Comparison of ENCODE assay signal across 12 cellular contexts in genomic region chr17:73281926-73282325, GRCh38. TPM values are rescaled to one million over a fixed set of nuclear protein-coding genes. Genes with fewer than 3 reads are reported as not detected.
A peak's percentile ranks its signal among the peaks of the same experiment; 100 is the strongest.
DNase-seq lines count a peak whose midpoint lies in the region; ATAC-seq and TF ChIP-seq lines count a peak whose summit lies in the region.
"Had no signal": no experiment of that assay in that cellular context is flagged by ENCODE, and none has a peak within 500 bp of the region (broad histone marks: within the 10 kb centered on the region; RNA-seq: fewer than 3 reads in every experiment).

No MANE protein-coding gene starts in this region.

- DNase-seq in stimulated activated naive CD8-positive, alpha-beta T cell treated with anti-CD3 and anti-CD28 coated beads, Interleukin-15, amount 100 ng/mL, for 72 hours, result no peak
- DNase-seq in stimulated activated naive CD8-positive, alpha-beta T cell treated with anti-CD3 and anti-CD28 coated beads, Interleukin-15, Interleukin-2, amounts not matched to agents 100 U/mL and 50 U/mL, for 24 hours, result no peak
- DNase-seq in NB4 (ENCODE audit: low read depth), result peak; percentile 88
- no peak for DNase-seq in SHP77 (lab: John Stamatoyannopoulos, UW)
- DNase-seq in SW 1271 (lab: John Stamatoyannopoulos, UW), result no peak
- no peak for DNase-seq in HuH-7 (ENCODE audit: low spot score)
- no peak for DNase-seq in immature natural killer cell
- DNase-seq: activated CD8-positive, alpha-beta memory T cell treated with anti-CD3 and anti-CD28 coated beads, Interleukin-2, amount 10 ng/mL, durations not matched to agents 7 days and 5 days; natural killer cell had no signal

- no peaks in the 10 kb centered on the region for H3K36me3 Mint-ChIP-seq in immature natural killer cell
- H3K36me3 Mint-ChIP-seq: activated CD8-positive, alpha-beta memory T cell treated with anti-CD3 and anti-CD28 coated beads, Interleukin-2, amount 10 ng/mL, durations not matched to agents 7 days and 5 days; natural killer cell had no signal

- peak; percentile 18 for ATAC-seq in stimulated activated naive CD8-positive, alpha-beta T cell treated with anti-CD3 and anti-CD28 coated beads, Interleukin-15, amount 100 ng/mL, for 72 hours
- ATAC-seq in stimulated activated naive CD8-positive, alpha-beta T cell treated with anti-CD3 and anti-CD28 coated beads, Interleukin-15, Interleukin-2, amounts not matched to agents 100 U/mL and 50 U/mL, for 24 hours, result no peak
- ATAC-seq in HG02798 (IDR thresholded peaks at IDR 0.05; ENCODE audit: poor library complexity, unreplicated experiment), result peak; percentile 89
- ATAC-seq: activated CD8-positive, alpha-beta memory T cell treated with anti-CD3 and anti-CD28 coated beads, Interleukin-2, amount 10 ng/mL, durations not matched to agents 7 days and 5 days; natural killer cell had no signal

- H3K9me3 Mint-ChIP-seq in stimulated activated naive CD8-positive, alpha-beta T cell treated with anti-CD3 and anti-CD28 coated beads, Interleukin-15, amount 100 ng/mL, for 72 hours, result no peaks in the 10 kb centered on the region
- H3K9me3 Mint-ChIP-seq in immature natural killer cell, result no peaks in the 10 kb centered on the region
- H3K9me3 Mint-ChIP-seq: natural killer cell had no signal

- H3K4me3 Mint-ChIP-seq in stimulated activated naive CD8-positive, alpha-beta T cell treated with anti-CD3 and anti-CD28 coated beads, Interleukin-15, amount 100 ng/mL, for 72 hours, result no peak overlapping the region
- no peak overlapping the region for H3K4me3 Mint-ChIP-seq in immature natural killer cell
- H3K4me3 Mint-ChIP-seq: activated CD8-positive, alpha-beta memory T cell treated with anti-CD3 and anti-CD28 coated beads, Interleukin-2, amount 10 ng/mL, durations not matched to agents 7 days and 5 days; natural killer cell had no signal

- TF ChIP-seq CTCF in NB4 (IDR thresholded peaks at IDR 0.05; ENCODE audit: low read depth, low read length), result no peak

- H3K27me3 Mint-ChIP-seq in stimulated activated naive CD8-positive, alpha-beta T cell treated with anti-CD3 and anti-CD28 coated beads, Interleukin-15, amount 100 ng/mL, for 72 hours, result no peaks in the 10 kb centered on the region
- peaks cover 0 to 6% (median 4%) of the 10 kb centered on the region in 3 donors for H3K27me3 Mint-ChIP-seq in immature natural killer cell (ENCODE audit: low read depth in 3 of 3)
- H3K27me3 Mint-ChIP-seq: activated CD8-positive, alpha-beta memory T cell treated with anti-CD3 and anti-CD28 coated beads, Interleukin-2, amount 10 ng/mL, durations not matched to agents 7 days and 5 days had no signal

- no peak overlapping the region for H3K4me3 ChIP-seq in NB4 (ENCODE audit: low read depth, low read length)
- H3K4me3 ChIP-seq: hepatocyte had no signal

- H3K27ac Mint-ChIP-seq in stimulated activated naive CD8-positive, alpha-beta T cell treated with anti-CD3 and anti-CD28 coated beads, Interleukin-15, amount 100 ng/mL, for 72 hours, result peak overlapping the region in 1 of 2 donors; percentile 85
- no peak overlapping the region for H3K27ac Mint-ChIP-seq in immature natural killer cell
- H3K27ac Mint-ChIP-seq: activated CD8-positive, alpha-beta memory T cell treated with anti-CD3 and anti-CD28 coated beads, Interleukin-2, amount 10 ng/mL, durations not matched to agents 7 days and 5 days; natural killer cell had no signal

- TF ChIP-seq POLR2A in NB4 (IDR thresholded peaks at IDR 0.05; ENCODE audit: extremely low read depth, insufficient read length), result no peak

- H3K4me1 Mint-ChIP-seq in stimulated activated naive CD8-positive, alpha-beta T cell treated with anti-CD3 and anti-CD28 coated beads, Interleukin-15, amount 100 ng/mL, for 72 hours, result no peaks in the 10 kb centered on the region
- no peaks in the 10 kb centered on the region for H3K4me1 Mint-ChIP-seq in immature natural killer cell
- H3K4me1 Mint-ChIP-seq: activated CD8-positive, alpha-beta memory T cell treated with anti-CD3 and anti-CD28 coated beads, Interleukin-2, amount 10 ng/mL, durations not matched to agents 7 days and 5 days; natural killer cell had no signal

RNA-seq across cellular contexts. Expression of gene CPSF4L, which starts 20.2 kb away (rescaled TPM):
- not detected for polyA plus RNA-seq in immature natural killer cell
- polyA plus RNA-seq: AG04450, hepatocyte had no signal

RNA-seq across cellular contexts. Expression of gene CDC42EP4, which starts 29.9 kb away (rescaled TPM):
- polyA plus RNA-seq in immature natural killer cell, result under 1 TPM in 2 of 3 donors, not detected in 1; 0.26 to 0.41 TPM
